In genomic region chr2:39468574-39469331, GRCh38 we compare ENCODE assay signal across 1 cellular context.
TF ChIP-seq lines count a peak whose summit lies in the region.

No MANE protein-coding gene starts in this region.

TF ChIP-seq in K562, 482 proteins besides CTCF, POLR2A, EP300 and RAD21 (continued from another document):
- TF ChIP-seq BRF2 (IDR thresholded peaks at IDR 0.05; ENCODE audit: borderline replicate concordance, insufficient read depth, insufficient read length) (no peak), SAP30 (IDR thresholded peaks at IDR 0.05; ENCODE audit: borderline replicate concordance, insufficient read depth, low read depth, low read length, poor library complexity, severe bottlenecking) (no peak), FOXM1 (IDR thresholded peaks at IDR 0.05; ENCODE audit: low read depth) (no peak), FOXM1 (CRISPR knock-in tag; IDR thresholded peaks at IDR 0.05; ENCODE audit: low read depth) (no peak), MITF (IDR thresholded peaks at IDR 0.05) (no peak), CEBPG (CRISPR knock-in tag; IDR thresholded peaks at IDR 0.05) (no peak), CEBPG (tag; conservative IDR thresholded peaks at IDR 0.05 in 1 of 2, IDR thresholded peaks at IDR 0.05 in 1 of 2) (peak; percentile 66 to 76), ESRRB (CRISPR knock-in tag; IDR thresholded peaks at IDR 0.05; ENCODE audit: borderline replicate concordance) (no peak), CEBPB (tag; IDR thresholded peaks at IDR 0.05) (peak; percentile 88), C11orf30 (IDR thresholded peaks at IDR 0.05; ENCODE audit: low read depth) (no peak), ZNF12 (CRISPR knock-in tag; IDR thresholded peaks at IDR 0.05) (no peak), ZNF79 (CRISPR knock-in tag; IDR thresholded peaks at IDR 0.05; ENCODE audit: low read depth) (no peak), FOXO4 (CRISPR knock-in tag; IDR thresholded peaks at IDR 0.05) (no peak), HDAC1 (IDR thresholded peaks at IDR 0.05) (no peak), KLF10 (CRISPR knock-in tag; IDR thresholded peaks at IDR 0.05) (no peak), NONO (IDR thresholded peaks at IDR 0.05; ENCODE audit: low read depth in 2 of 2, low read length in 1 of 2) (no peak), GABPA (tag; conservative IDR thresholded peaks at IDR 0.05; ENCODE audit: low read depth) (peak; percentile 5; the same call in 1 of the 2 replicates), FIP1L1 (IDR thresholded peaks at IDR 0.05; ENCODE audit: low read depth, low read length, poor library complexity, severe bottlenecking) (no peak), GTF2E2 (tag; IDR thresholded peaks at IDR 0.05) (0 out of 2 replicates have a peak, but pooled peaks have one; percentile 10), ATF6 (CRISPR knock-in tag; IDR thresholded peaks at IDR 0.05) (no peak), DEAF1 (CRISPR knock-in tag; IDR thresholded peaks at IDR 0.05) (no peak), ZC3H11A (IDR thresholded peaks at IDR 0.05; ENCODE audit: low read depth, low read length) (no peak), NR2C2 (CRISPR knock-in tag; IDR thresholded peaks at IDR 0.05) (no peak), NR2C2 (tag; IDR thresholded peaks at IDR 0.05) (peak; percentile 5; the same call in 1 of the 2 replicates), ZNF696 (CRISPR knock-in tag; conservative IDR thresholded peaks at IDR 0.05) (no peak), PHF20 (IDR thresholded peaks at IDR 0.05; ENCODE audit: partially characterized antibody) (no peak)
